In the genomic region with DNA sequence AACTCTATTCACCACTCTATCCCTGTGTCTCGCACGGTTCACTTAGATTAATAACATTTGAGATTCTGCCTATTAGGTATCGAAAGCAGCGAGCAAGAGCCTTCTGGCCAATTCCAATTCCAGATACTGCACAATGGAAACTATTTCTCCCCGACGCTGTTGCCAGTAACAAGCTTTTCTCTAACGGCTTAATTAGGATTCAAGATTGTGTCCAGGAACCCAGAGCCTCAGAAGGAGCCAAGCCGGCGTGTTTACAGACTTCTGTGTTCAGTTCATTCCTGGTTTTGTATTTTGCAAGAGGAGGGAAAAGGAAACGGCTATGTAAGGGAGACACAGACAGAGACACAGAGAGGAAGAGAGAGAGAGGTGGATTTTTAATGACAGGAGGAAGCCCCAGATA, we compare ENCODE assay signal across 15 cellular contexts.
DNase-seq lines count a peak whose midpoint lies in the region; ATAC-seq, FAIRE-seq and TF ChIP-seq lines count a peak whose summit lies in the region.
"Had no signal": no experiment of that assay in that cellular context is flagged by ENCODE, and none has a peak within 500 bp of the region (broad histone marks: within the 10 kb centered on the region; RNA-seq: fewer than 3 reads in every experiment).

No MANE protein-coding gene starts in this region.

- intact Hi-C loops in colonic mucosa (cut with DNase I), result no loop called here
- intact Hi-C loops in right cardiac atrium (cut with DNase I), result no loop called here
- intact Hi-C loops in pancreas (cut with DNase I), result no loop called here
- intact Hi-C loops in aorta (cut with DNase I), result no loop called here

- TF ChIP-seq CTCF in colonic mucosa (IDR thresholded peaks at IDR 0.05) (no peak), pancreas (IDR thresholded peaks at IDR 0.05) (no peak), RWPE1 (conservative IDR thresholded peaks at IDR 0.05; ENCODE audit: low read depth) (no peak)

- H3K4me1 ChIP-seq in colonic mucosa, result no peaks in the 10 kb centered on the region
- no peaks in the 10 kb centered on the region for H3K4me1 ChIP-seq in right cardiac atrium (ENCODE audit: control insufficient read depth, insufficient read depth, low read length)
- peaks cover 6 to 10% (median 9%) of the 10 kb centered on the region in 3 donors for H3K4me1 ChIP-seq in pancreas
- no peaks in the 10 kb centered on the region for H3K4me1 ChIP-seq in aorta (ENCODE audit: control insufficient read depth in 1 of 2, insufficient read depth in 2 of 2, low read length in 2 of 2)

- no peak overlapping the region for H3K9ac ChIP-seq in colonic mucosa (ENCODE audit: low read depth in 2 of 2, low read length in 2 of 2)

- ATAC-seq in right cardiac atrium (peak; percentile 81 to 87), pancreas (peak in 2 of 4 donors; percentile 42 to 49), aorta (ENCODE audit: low FRiP score) (peak; percentile 76), GM19023 (IDR thresholded peaks at IDR 0.05; ENCODE audit: unreplicated experiment) (no peak)
- ATAC-seq: natural killer cell; stimulated activated naive B cell treated with anti-CD40 and anti-IgM and Interleukin-4, amounts not matched to agents 10 μg/mL and 1 μg/mL and 100 μg/mL, for 72 hours had no signal

- 39% methylated on average over 10 of the region's 10 CpGs for WGBS in right cardiac atrium
- WGBS in pancreas, 2 donors, result 72 to 80% methylated on average over 10 of the region's 10 CpGs
- WGBS in aorta, 2 donors, result 11 to 13% methylated on average over 10 of the region's 10 CpGs

- H3K27me3 ChIP-seq in colonic mucosa (no peaks in the 10 kb centered on the region), right cardiac atrium (ENCODE audit: control insufficient read depth, insufficient read depth) (no peaks in the 10 kb centered on the region), pancreas (no peaks in the 10 kb centered on the region), aorta (ENCODE audit: control insufficient read depth in 1 of 2, insufficient read depth in 2 of 2, low read length in 1 of 2) (no peaks in the 10 kb centered on the region)

- H3K27ac ChIP-seq in colonic mucosa, result peak overlapping the region; percentile 27
- H3K27ac ChIP-seq in right cardiac atrium (ENCODE audit: low read length), result peak overlapping the region; percentile 9
- H3K27ac ChIP-seq in pancreas, result no peak overlapping the region
- H3K27ac ChIP-seq in aorta (ENCODE audit: low read depth in 1 of 2, low read length in 2 of 2), result peak overlapping the region; percentile 45 to 47
- H3K27ac ChIP-seq in RWPE1, result no peak overlapping the region

- POLR2A ChIA-PET in RWPE1 (lab: Yijun Ruan, JAX; ENCODE audit: low non-redundant PET), result no interaction called here

- peak; percentile 41 for FAIRE-seq in pancreas (lab: Jason Lieb, UNC)

- DNase-seq in colonic mucosa (no peak), right cardiac atrium (peak; percentile 47 to 85 (median 72)), pancreas (no peak), aorta (peak in 1 of 2 donors; percentile 62), NCI-H2227 treated with DMSO at 0.1 percent for 48 hours (lab: John Stamatoyannopoulos, UW) (no peak), RWPE1 (ENCODE audit: low spot score) (no peak)
- DNase-seq: activated naive CD8-positive, alpha-beta T cell treated with anti-CD3 and anti-CD28 coated beads, Interleukin-2, amount 10 ng/mL, durations not matched to agents 7 days and 5 days; Calu3; effector memory CD4-positive, alpha-beta T cell; GOT3; natural killer cell; NCI-H446; stimulated activated CD4-positive, alpha-beta T cell treated with anti-CD3 and anti-CD28 coated beads, Interleukin-1b, Interleukin-23, amount 100 ng/mL, for 48 hours; stimulated activated naive B cell treated with anti-CD40 and anti-IgM and Interleukin-4, amounts not matched to agents 10 μg/mL and 1 μg/mL and 100 μg/mL, for 72 hours had no signal

- no peaks in the 10 kb centered on the region for H3K9me3 ChIP-seq in colonic mucosa
- H3K9me3 ChIP-seq in right cardiac atrium (ENCODE audit: control insufficient read depth, low read length), result no peaks in the 10 kb centered on the region
- H3K9me3 ChIP-seq in pancreas, result no peaks in the 10 kb centered on the region
- H3K9me3 ChIP-seq in aorta (ENCODE audit: control insufficient read depth, low read length), result no peaks in the 10 kb centered on the region

- no peaks in the 10 kb centered on the region for H3K36me3 ChIP-seq in colonic mucosa
- no peaks in the 10 kb centered on the region for H3K36me3 ChIP-seq in pancreas
- H3K36me3 ChIP-seq in aorta (ENCODE audit: control insufficient read depth in 1 of 2, insufficient read depth in 2 of 2, low read length in 1 of 2), result no peaks in the 10 kb centered on the region

- CTCF ChIA-PET in RWPE1 (lab: Yijun Ruan, JAX), result interaction anchor here (1.2 kb wide), 1 partner anchor 19 kb away, joined by 4 read pairs; no protein-coding TSS in a partner anchor

- H3K4me3 ChIP-seq in colonic mucosa, result no peak overlapping the region
- no peak overlapping the region for H3K4me3 ChIP-seq in right cardiac atrium (ENCODE audit: low read length)
- H3K4me3 ChIP-seq in pancreas, result no peak overlapping the region
- peak overlapping the region in 1 of 2 donors; percentile 47 for H3K4me3 ChIP-seq in aorta (ENCODE audit: low read length in 2 of 2)

Comparison
In these comparisons a context has a peak if more than half of its experiments do, and no peak if none do; other contexts are left out.
1. DNase-seq: peak in right cardiac atrium (3 of 3); none in colonic mucosa (single experiment), pancreas (0 of 6), NCI-H2227 treated with DMSO at 0.1 percent for 48 hours (single experiment) and RWPE1 (single experiment).
2. H3K27ac ChIP-seq: peak in colonic mucosa (single experiment), right cardiac atrium (single experiment) and aorta (2 of 2); none in pancreas (0 of 4) and RWPE1 (single experiment).